20 cellular contexts compared by ENCODE assay signal in genomic region chr2:2706306-2706705, GRCh38.
DNase-seq lines count a peak whose midpoint lies in the region; TF ChIP-seq lines count a peak whose summit lies in the region.
"Had no signal": no experiment of that assay in that cellular context is flagged by ENCODE, and none has a peak within 500 bp of the region (broad histone marks: within the 10 kb centered on the region; RNA-seq: fewer than 3 reads in every experiment).

No MANE protein-coding gene starts in this region.

- H3K27ac Mint-ChIP-seq in CD14-positive monocyte (peak overlapping the region in 1 of 7 donors; percentile 68), brain (peak overlapping the region in 4 of 5 experiments; percentile 58 to 97 (median 86))
- H3K27ac Mint-ChIP-seq: CD4-positive, alpha-beta memory T cell; GM23338 had no signal

- no peaks in the 10 kb centered on the region for H3K27me3 ChIP-seq in Loucy (ENCODE audit: insufficient read depth, low read length, poor library complexity, severe bottlenecking)
- H3K27me3 ChIP-seq in neuronal stem cell (ENCODE audit: control insufficient read depth in 3 of 3, insufficient read depth in 3 of 3, low read depth in 1 of 3, low read length in 3 of 3): peaks cover 0 to 5% (median 0%) of the 10 kb centered on the region in 3 experiments

- H3K9me2 ChIP-seq in Loucy (replicated peaks; ENCODE audit: low read depth, low read length): no peaks in the 10 kb centered on the region

- H3K27me3 Mint-ChIP-seq in CD14-positive monocyte (ENCODE audit: low read depth in 3 of 3) (peaks cover 26 to 48% (median 32%) of the 10 kb centered on the region in 3 donors), brain (peaks cover 2% of the 10 kb centered on the region)
- H3K27me3 Mint-ChIP-seq: CD4-positive, alpha-beta memory T cell had no signal

- H2BK120ac ChIP-seq in neuronal stem cell (ENCODE audit: low read depth, low read length): no peak overlapping the region

- no CpG with 5 or more reads among the region's 10 CpGs for WGBS in neuronal stem cell (ENCODE audit: extremely low coverage in 2 of 2, insufficient read length in 2 of 2, insufficient replicate concordance in 1 of 2), 2 donors

- peaks cover 0 to 3% (median 0%) of the 10 kb centered on the region in 7 donors for H3K9me3 Mint-ChIP-seq in CD14-positive monocyte
- no peaks in the 10 kb centered on the region for H3K9me3 Mint-ChIP-seq in brain
- H3K9me3 Mint-ChIP-seq: GM23338 had no signal

- peak overlapping the region; percentile 12 for H2BK15ac ChIP-seq in neuronal stem cell (ENCODE audit: low read length)

- H3K36me3 Mint-ChIP-seq in CD14-positive monocyte (no peaks in the 10 kb centered on the region), brain (no peaks in the 10 kb centered on the region)
- H3K36me3 Mint-ChIP-seq: CD4-positive, alpha-beta memory T cell had no signal

- peaks cover 49% of the 10 kb centered on the region for H3K4me1 Mint-ChIP-seq in CD14-positive monocyte
- peaks cover 91% of the 10 kb centered on the region for H3K4me1 Mint-ChIP-seq in brain

- TF ChIP-seq CTCF in CD14-positive monocyte (IDR thresholded peaks at IDR 0.05) (no peak), Loucy (conservative IDR thresholded peaks at IDR 0.05; ENCODE audit: low read length) (no peak), brain (conservative IDR thresholded peaks at IDR 0.05) (no peak), GM10266 (IDR thresholded peaks at IDR 0.05; ENCODE audit: control insufficient read depth, insufficient read depth, low read depth, missing control alignments) (no peak)

- no peaks in the 10 kb centered on the region for H3F3A ChIP-seq in Loucy (ENCODE audit: low read depth)

- DNase-seq in CD14-positive monocyte (ENCODE audit: low spot score): no peak
- DNase-seq in neuronal stem cell (ENCODE audit: low spot score): no peak
- no peak for DNase-seq in NCI-H1105 (lab: John Stamatoyannopoulos, UW)
- no peak for DNase-seq in GM10266 (ENCODE audit: extremely low spot score)
- DNase-seq in DMS153 treated with DMSO at 0.1 percent for 48 hours (lab: John Stamatoyannopoulos, UW; ENCODE audit: unreplicated experiment): no peak
- DNase-seq: AML-193; CD4-positive, alpha-beta memory T cell; DMS153; GF-D8; KBM-7; NCI-H1436; NCI-H2029; NCI-H446; NCI-H526 treated with DMSO at 0.1 percent for 48 hours; Right ventricle myocardium superior had no signal

- H3K4me2 ChIP-seq in Loucy (ENCODE audit: low read depth, low read length, poor library complexity, severe bottlenecking) (peak overlapping the region; percentile 55), neuronal stem cell (ENCODE audit: insufficient read depth, low read length, poor library complexity, severe bottlenecking) (no peak overlapping the region)
- H3K4me2 ChIP-seq: GM23338 had no signal

- H2AFZ ChIP-seq in Loucy (ENCODE audit: low read length) (peak overlapping the region; percentile 19; the same call in 1 of the 2 replicates), neuronal stem cell (ENCODE audit: low read length) (no peak overlapping the region)

- H3K4me1 ChIP-seq in Loucy (ENCODE audit: insufficient read depth, low read length, poor library complexity, severe bottlenecking) (peaks cover 52% of the 10 kb centered on the region), neuronal stem cell (ENCODE audit: control insufficient read depth in 2 of 2, insufficient read depth in 1 of 2, low read depth in 1 of 2, low read length in 2 of 2) (peaks cover 0 to 24% of the 10 kb centered on the region in 2 donors)

- H2AK5ac ChIP-seq in neuronal stem cell (ENCODE audit: low read depth, low read length): peak overlapping the region; percentile 6

- no peak overlapping the region for H3K27ac ChIP-seq in neuronal stem cell (replicated peaks; ENCODE audit: low read length)
- H3K27ac ChIP-seq: SK-N-MC had no signal

- H3K23ac ChIP-seq in neuronal stem cell (ENCODE audit: low read depth, low read length, poor library complexity): no peak overlapping the region

- no peak overlapping the region for H3K4me3 ChIP-seq in Loucy (ENCODE audit: low read length, poor library complexity, severe bottlenecking)
- no peak overlapping the region for H3K4me3 ChIP-seq in neuronal stem cell (ENCODE audit: low read length in 2 of 2)
- H3K4me3 ChIP-seq: GM12878, GM23338, SK-N-MC had no signal

- H3K79me1 ChIP-seq in neuronal stem cell (ENCODE audit: low read depth, low read length): no peaks in the 10 kb centered on the region

- H4K91ac ChIP-seq in neuronal stem cell (ENCODE audit: low read depth, low read length, poor library complexity): no peak overlapping the region

- H4K20me1 ChIP-seq in Loucy (ENCODE audit: insufficient read depth, low read length, poor library complexity, severe bottlenecking): no peaks in the 10 kb centered on the region

- intact Hi-C loops in CD14-positive monocyte (cut with micrococcal nuclease): no loop called here

- H3K4me3 Mint-ChIP-seq in CD14-positive monocyte (peak overlapping the region; percentile 31 to 49), brain (no peak overlapping the region)
- H3K4me3 Mint-ChIP-seq: CD4-positive, alpha-beta memory T cell; GM23338 had no signal

- H3K18ac ChIP-seq in neuronal stem cell (ENCODE audit: low read length): peak overlapping the region; percentile 61

- no peak overlapping the region for H3K14ac ChIP-seq in neuronal stem cell (ENCODE audit: low read length)

- H3K9ac ChIP-seq in Loucy (ENCODE audit: low read depth, low read length, poor library complexity, severe bottlenecking): peak overlapping the region; percentile 69
- no peak overlapping the region for H3K9ac ChIP-seq in neuronal stem cell (ENCODE audit: low read depth, low read length, poor library complexity)

- no peak overlapping the region for H2BK12ac ChIP-seq in neuronal stem cell (ENCODE audit: low read length)

- no peak overlapping the region for H3K4ac ChIP-seq in neuronal stem cell (ENCODE audit: low read length)

- no peaks in the 10 kb centered on the region for H3K9me3 ChIP-seq in Loucy (ENCODE audit: insufficient read depth, low read depth, low read length)
- H3K9me3 ChIP-seq in neuronal stem cell (replicated peaks in 1 of 2; ENCODE audit: control insufficient read depth in 2 of 2, insufficient read depth in 1 of 2, low read depth in 1 of 2, low read length in 2 of 2): no peaks in the 10 kb centered on the region

- no peaks in the 10 kb centered on the region for H3K79me2 ChIP-seq in Loucy (ENCODE audit: insufficient read depth, low read length)

- H2BK5ac ChIP-seq in neuronal stem cell (ENCODE audit: low read length): peak overlapping the region; percentile 56

- no peak overlapping the region for H4K8ac ChIP-seq in neuronal stem cell (ENCODE audit: low read depth, low read length)

- H3K36me3 ChIP-seq in Loucy (ENCODE audit: insufficient read depth, low read length) (no peaks in the 10 kb centered on the region), neuronal stem cell (replicated peaks in 1 of 2; ENCODE audit: control insufficient read depth in 2 of 2, insufficient read depth in 2 of 2, low read length in 2 of 2) (no peaks in the 10 kb centered on the region)

Comparison
In these comparisons a context has a peak if more than half of its experiments do, and no peak if none do; other contexts are left out.
1. H3K4me3 Mint-ChIP-seq: peak in CD14-positive monocyte (2 of 2); none in brain (0 of 5).